8 cellular contexts compared by ENCODE assay signal in the genomic region with DNA sequence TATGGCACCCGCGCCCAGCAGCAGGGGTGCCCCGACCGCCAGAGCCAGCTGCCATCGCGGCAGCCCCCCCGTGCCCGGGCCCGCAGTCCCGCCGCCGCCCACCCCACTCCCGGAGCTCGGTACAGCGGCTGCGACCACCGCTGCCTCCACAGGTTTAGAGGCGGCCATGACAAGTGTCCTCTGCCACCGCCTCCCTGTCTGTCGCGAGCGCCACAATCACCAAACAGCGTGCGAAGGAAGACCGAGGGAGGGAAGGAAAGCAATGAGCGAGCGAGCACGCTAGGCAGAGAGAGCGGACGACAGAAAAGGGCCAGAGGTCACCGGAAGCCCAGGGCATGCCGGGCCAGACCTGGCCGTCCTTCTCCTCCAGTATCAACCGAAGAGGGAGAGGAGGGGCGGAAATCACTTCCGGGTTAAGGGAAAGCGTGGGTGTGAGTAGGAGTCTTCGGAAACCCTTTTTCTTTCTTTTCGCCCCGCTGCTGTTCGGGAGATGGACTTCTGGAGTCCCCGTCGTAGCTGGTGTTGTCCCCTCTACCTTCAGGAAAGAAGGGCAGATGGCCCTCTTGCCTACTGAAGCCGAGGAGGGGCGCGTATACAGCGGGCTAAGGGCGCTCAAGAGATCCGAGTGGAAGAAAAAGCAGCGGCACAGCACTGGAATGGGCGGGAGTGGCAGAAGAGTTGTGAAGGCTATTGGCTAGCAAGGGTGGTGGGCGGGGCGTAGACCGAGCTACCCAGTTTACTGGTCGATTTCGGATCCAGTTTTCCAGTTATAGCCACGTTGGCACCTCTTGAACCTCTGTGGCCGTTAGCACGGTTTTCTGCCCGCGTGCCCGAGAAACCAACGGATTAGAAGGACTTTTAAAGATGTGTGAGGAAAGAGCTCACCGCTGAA. TPM values are rescaled to one million over a fixed set of nuclear protein-coding genes. Genes with fewer than 3 reads are reported as not detected.
A peak's percentile ranks its signal among the peaks of the same experiment; 100 is the strongest.
DNase-seq lines count a peak whose midpoint lies in the region; ATAC-seq and TF ChIP-seq lines count a peak whose summit lies in the region.

A gene with protein sequence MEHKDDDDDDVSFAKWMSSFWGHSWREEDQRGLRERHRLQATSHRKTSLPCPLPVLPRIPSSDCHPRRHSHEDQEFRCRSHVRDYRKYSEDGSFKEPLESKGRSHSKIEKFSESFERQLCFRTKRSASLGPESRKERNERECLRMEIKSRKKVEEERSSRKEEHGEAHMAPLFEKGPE (plus strand): TSS at position 758 of the 892 bp plus-strand sequence. CDS start 28,191 bp downstream, outside the sequence.
A gene (minus strand): TSS at position 308 of the 892 bp plus-strand sequence. CDS start 140 bp downstream, at position 168.

- TF ChIP-seq CTCF in epithelial cell of proximal tubule (conservative IDR thresholded peaks at IDR 0.05; ENCODE audit: low read depth, low read length) (no peak), mucosa of descending colon (IDR thresholded peaks at IDR 0.05) (no peak)

- H3K36me3 Mint-ChIP-seq in IgD-negative memory B cell, result peaks cover 2% of the 10 kb centered on the region

- H3K27ac Mint-ChIP-seq in IgD-negative memory B cell, result peak within 1 kb of the TSS; percentile 93 to 97 (median 96)

- H3K9me3 ChIP-seq in mucosa of descending colon, result no peaks in the 10 kb centered on the region

- ATAC-seq in GM21576 (IDR thresholded peaks at IDR 0.05; ENCODE audit: unreplicated experiment), result peak; percentile 90
- peak; percentile 97 for ATAC-seq in mucosa of descending colon

- DNase-seq in DMS153 (lab: John Stamatoyannopoulos, UW) (peak; percentile 97), OCI-M1 (lab: John Stamatoyannopoulos, UW) (peak; percentile 99), activated T-cell treated with anti-CD3 and anti-CD28 coated beads for 48 hours (ENCODE audit: low read depth) (peak; percentile 91), epithelial cell of proximal tubule (ENCODE audit: low read depth) (peak; percentile 84), mucosa of descending colon (peak; percentile 97 to 100 (median 98))
- DNase-seq in stimulated activated CD8-positive, alpha-beta memory T cell treated with anti-CD3 and anti-CD28 coated beads, Interleukin-4, amount 100 ng/mL, for 1 hour (ENCODE audit: low read depth in 2 of 2, low spot score in 1 of 2), result peak; percentile 84 to 89

- intact Hi-C loops in mucosa of descending colon (cut with DNase I, micrococcal nuclease), result no loop called here

- H3K4me3 ChIP-seq in epithelial cell of proximal tubule (ENCODE audit: low read depth, low read length) (peak within 1 kb of the TSS; percentile 78), mucosa of descending colon (peak within 1 kb of the TSS; percentile 82)

- no peaks in the 10 kb centered on the region for H3K36me3 ChIP-seq in mucosa of descending colon (ENCODE audit: low read depth)

- H3K4me1 Mint-ChIP-seq in IgD-negative memory B cell, result peaks cover 28 to 52% (median 40%) of the 10 kb centered on the region in 3 donors

- no peaks in the 10 kb centered on the region for H3K27me3 Mint-ChIP-seq in IgD-negative memory B cell

- H3K4me3 Mint-ChIP-seq in IgD-negative memory B cell, result peak within 1 kb of the TSS; percentile 99 to 100 (median 100)

- peaks cover 0 to 1% (median 0%) of the 10 kb centered on the region in 3 donors for H3K9me3 Mint-ChIP-seq in IgD-negative memory B cell

- peaks cover 36% of the 10 kb centered on the region for H3K4me1 ChIP-seq in mucosa of descending colon (ENCODE audit: low read depth)

RNA-seq across cellular contexts. Expression of the first gene that starts in this region (rescaled TPM):
- 0.88 TPM for polyA plus RNA-seq in IgD-negative memory B cell
- total RNA-seq in epithelial cell of proximal tubule (1.6 and 2.3 TPM in 2 replicates), mucosa of descending colon (1 to 10 TPM; 1.2 to 1.7 (median 1.3) TPM)

RNA-seq across cellular contexts. Expression of the second gene that starts in this region (rescaled TPM):
- polyA plus RNA-seq in IgD-negative memory B cell, result 14.0 TPM
- total RNA-seq in epithelial cell of proximal tubule, result 27.5 and 37.0 TPM in 2 replicates
- total RNA-seq in mucosa of descending colon, result 10 to 100 TPM; 37.4 to 50.4 (median 44.2) TPM

Comparison
In these comparisons a context has a peak if more than half of its experiments do, and no peak if none do; other contexts are left out.
1. Peak in every context shown above with its lines: DNase-seq, ATAC-seq and H3K4me3 ChIP-seq.